In the genomic region with DNA sequence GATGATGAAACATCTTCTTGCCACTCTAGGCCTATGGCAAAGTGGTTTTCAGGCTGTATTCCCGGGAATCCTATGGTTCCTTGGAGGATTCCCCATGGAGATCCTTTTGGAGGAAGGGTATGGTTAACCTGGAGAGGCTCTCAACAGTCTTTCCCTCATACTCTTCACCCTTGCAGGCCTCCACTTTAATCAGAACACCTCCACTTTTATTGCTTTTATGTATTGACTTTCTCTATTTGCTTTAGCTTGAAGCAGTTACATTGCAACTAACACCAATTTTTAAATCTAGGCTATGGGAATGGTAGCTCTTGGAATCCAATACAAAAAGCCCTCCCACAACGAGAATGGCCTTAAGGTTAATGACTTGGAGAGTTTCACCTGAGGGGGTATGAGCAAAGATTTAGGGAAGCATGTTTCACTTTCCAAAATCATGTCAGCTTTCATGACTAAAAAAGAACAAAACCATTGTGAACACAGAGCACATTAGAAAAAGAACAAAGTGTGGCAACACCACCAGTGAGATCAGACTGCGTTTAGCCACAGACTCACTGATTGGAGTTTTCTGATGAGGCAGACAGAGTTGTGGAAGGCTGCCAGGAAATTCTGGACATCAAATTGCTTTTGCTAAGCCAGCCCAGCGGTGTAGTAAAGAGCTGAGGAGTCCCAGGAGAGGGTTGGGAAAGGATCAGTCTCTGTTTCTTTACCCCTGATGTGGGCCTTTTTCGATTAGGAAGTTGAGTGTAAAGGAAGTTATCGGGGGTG, we compare ENCODE assay signal across 10 cellular contexts.
DNase-seq lines count a peak whose midpoint lies in the region; ATAC-seq and TF ChIP-seq lines count a peak whose summit lies in the region.
"Had no signal": no experiment of that assay in that cellular context is flagged by ENCODE, and none has a peak within 500 bp of the region (broad histone marks: within the 10 kb centered on the region; RNA-seq: fewer than 3 reads in every experiment).

No MANE protein-coding gene starts in this region.

- in situ Hi-C loops in gastrocnemius medialis (cut with MboI; ENCODE audit: low sequenced_read_pairs in 4 of 4), result no loop called here

- intact Hi-C loops in head of caudate nucleus (cut with DNase I) (no loop called here), gastrocnemius medialis (cut with DNase I; ENCODE audit: low total_unique reads) (no loop called here), right lobe of liver (cut with DNase I) (no loop called here)

- H3K36me3 Mint-ChIP-seq in osteocyte (ENCODE audit: unreplicated experiment), result no peaks in the 10 kb centered on the region

- H3K4me1 ChIP-seq in gastrocnemius medialis (peaks cover 0 to 10% of the 10 kb centered on the region in 2 donors), right lobe of liver (no peaks in the 10 kb centered on the region)

- TF ChIP-seq POLR2A in gastrocnemius medialis (IDR thresholded peaks at IDR 0.05) (no peak), right lobe of liver (IDR thresholded peaks at IDR 0.05) (no peak)

- H3K9me3 ChIP-seq in gastrocnemius medialis (no peaks in the 10 kb centered on the region), right lobe of liver (no peaks in the 10 kb centered on the region)

- H3K9me3 Mint-ChIP-seq in osteocyte (ENCODE audit: unreplicated experiment), result peaks cover 4% of the 10 kb centered on the region

- H3K36me3 ChIP-seq in gastrocnemius medialis (no peaks in the 10 kb centered on the region), right lobe of liver (no peaks in the 10 kb centered on the region)

- WGBS in right lobe of liver (ENCODE audit: insufficient coverage, low coverage, low lambda C conversion rate, missing lambda C conversion rate), result 68% methylated on average over 6 of the region's 6 CpGs

- no peaks in the 10 kb centered on the region for H3K27me3 Mint-ChIP-seq in osteocyte (ENCODE audit: unreplicated experiment)

- DNase-seq in H4 (ENCODE audit: low spot score) (peak; percentile 72), head of caudate nucleus (peak in 25 of 42 donors; percentile 8 to 76 (median 30)), gastrocnemius medialis (peak; percentile 70 to 75), osteocyte (ENCODE audit: extremely low spot score, unreplicated experiment) (no peak), right lobe of liver (no peak)
- no peak for DNase-seq in effector CD8-positive, alpha-beta T cell (lab: John Stamatoyannopoulos, UW)
- DNase-seq: activated gamma-delta T cell treated with Interleukin-2 at 50 U/mL for 16 hours had no signal

- no peak for TF ChIP-seq CTCF in VCaP (conservative IDR thresholded peaks at IDR 0.05)
- TF ChIP-seq CTCF in gastrocnemius medialis (IDR thresholded peaks at IDR 0.05 in 4 of 5, conservative IDR thresholded peaks at IDR 0.05 in 1 of 5), result no peak
- no peak for TF ChIP-seq CTCF in osteocyte (IDR thresholded peaks at IDR 0.05)
- no peak for TF ChIP-seq CTCF in right lobe of liver (IDR thresholded peaks at IDR 0.05)

- H3K4me1 Mint-ChIP-seq in osteocyte (ENCODE audit: unreplicated experiment), result peaks cover 5% of the 10 kb centered on the region

- no peak overlapping the region for H3K27ac Mint-ChIP-seq in osteocyte (ENCODE audit: unreplicated experiment)
- H3K27ac Mint-ChIP-seq: progenitor cell of endocrine pancreas had no signal

- ATAC-seq in gastrocnemius medialis (peak; percentile 69 to 75), right lobe of liver (no peak), HG03469 (IDR thresholded peaks at IDR 0.05; ENCODE audit: unreplicated experiment) (no peak)

- H3K27me3 ChIP-seq in gastrocnemius medialis, result no peaks in the 10 kb centered on the region
- no peaks in the 10 kb centered on the region for H3K27me3 ChIP-seq in right lobe of liver

- no peak overlapping the region for H3K4me3 Mint-ChIP-seq in osteocyte (ENCODE audit: unreplicated experiment)

- H3K4me3 ChIP-seq in gastrocnemius medialis (no peak overlapping the region), right lobe of liver (no peak overlapping the region)

- H3K27ac ChIP-seq in VCaP (peak overlapping the region; percentile 32; the same call in 1 of the 2 replicates), gastrocnemius medialis (peak overlapping the region; percentile 52 to 73 (median 54)), right lobe of liver (no peak overlapping the region)

Comparison
In these comparisons a context has a peak if more than half of its experiments do, and no peak if none do; other contexts are left out.
1. DNase-seq: peak in H4 (single experiment), head of caudate nucleus (25 of 42) and gastrocnemius medialis (2 of 2); none in effector CD8-positive, alpha-beta T cell (single experiment), osteocyte (single experiment) and right lobe of liver (0 of 3).
2. H3K27ac ChIP-seq: peak in VCaP (single experiment) and gastrocnemius medialis (4 of 4); none in right lobe of liver (0 of 3).
3. ATAC-seq: peak in gastrocnemius medialis (2 of 2); none in right lobe of liver (0 of 4) and HG03469 (single experiment).